1 cellular context compared by ENCODE assay signal in genomic region chr1:64986903-64987871, GRCh38.
TF ChIP-seq lines count a peak whose summit lies in the region.

No MANE protein-coding gene starts in this region.

TF ChIP-seq in HepG2, 621 proteins besides CTCF, POLR2A, EP300 and RAD21 (continued from another document and continues in another):
- TF ChIP-seq POLR2AphosphoS5 (IDR thresholded peaks at IDR 0.05; ENCODE audit: low read depth, low read length) = no peak
- TF ChIP-seq HOXA3 (CRISPR knock-in tag; IDR thresholded peaks at IDR 0.05) = no peak; the same call in 1 of the 2 replicates
- TF ChIP-seq CENPX (CRISPR knock-in tag; IDR thresholded peaks at IDR 0.05) = no peak
- TF ChIP-seq RFX5 (IDR thresholded peaks at IDR 0.05; ENCODE audit: low read depth, low read length) = peak; percentile 92
- TF ChIP-seq PRMT3 (CRISPR knock-in tag; IDR thresholded peaks at IDR 0.05; ENCODE audit: borderline replicate concordance, low read depth) = no peak
- TF ChIP-seq HOXA9 (CRISPR knock-in tag; IDR thresholded peaks at IDR 0.05; ENCODE audit: borderline replicate concordance) = 0 out of 2 replicates have a peak, but pooled peaks have one; percentile 24
- TF ChIP-seq FOXA1 (IDR thresholded peaks at IDR 0.05) = peak; percentile 50; the same call in 1 of the 2 replicates
- TF ChIP-seq FOXA1 (CRISPR knock-in tag; IDR thresholded peaks at IDR 0.05) = peak; percentile 91
- TF ChIP-seq ZNF619 (CRISPR knock-in tag; IDR thresholded peaks at IDR 0.05) = no peak
- TF ChIP-seq TOE1 (CRISPR knock-in tag; IDR thresholded peaks at IDR 0.05) = no peak
- TF ChIP-seq, protein P1, sequence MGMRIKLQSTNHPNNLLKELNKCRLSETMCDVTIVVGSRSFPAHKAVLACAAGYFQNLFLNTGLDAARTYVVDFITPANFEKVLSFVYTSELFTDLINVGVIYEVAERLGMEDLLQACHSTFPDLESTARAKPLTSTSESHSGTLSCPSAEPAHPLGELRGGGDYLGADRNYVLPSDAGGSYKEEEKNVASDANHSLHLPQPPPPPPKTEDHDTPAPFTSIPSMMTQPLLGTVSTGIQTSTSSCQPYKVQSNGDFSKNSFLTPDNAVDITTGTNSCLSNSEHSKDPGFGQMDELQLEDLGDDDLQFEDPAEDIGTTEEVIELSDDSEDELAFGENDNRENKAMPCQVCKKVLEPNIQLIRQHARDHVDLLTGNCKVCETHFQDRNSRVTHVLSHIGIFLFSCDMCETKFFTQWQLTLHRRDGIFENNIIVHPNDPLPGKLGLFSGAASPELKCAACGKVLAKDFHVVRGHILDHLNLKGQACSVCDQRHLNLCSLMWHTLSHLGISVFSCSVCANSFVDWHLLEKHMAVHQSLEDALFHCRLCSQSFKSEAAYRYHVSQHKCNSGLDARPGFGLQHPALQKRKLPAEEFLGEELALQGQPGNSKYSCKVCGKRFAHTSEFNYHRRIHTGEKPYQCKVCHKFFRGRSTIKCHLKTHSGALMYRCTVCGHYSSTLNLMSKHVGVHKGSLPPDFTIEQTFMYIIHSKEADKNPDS (CRISPR knock-in tag; IDR thresholded peaks at IDR 0.05) = no peak
- TF ChIP-seq HOXA7 (CRISPR knock-in tag; IDR thresholded peaks at IDR 0.05) = no peak
- TF ChIP-seq ZBTB7A (CRISPR knock-in tag; IDR thresholded peaks at IDR 0.05) = no peak
- TF ChIP-seq, protein P2, sequence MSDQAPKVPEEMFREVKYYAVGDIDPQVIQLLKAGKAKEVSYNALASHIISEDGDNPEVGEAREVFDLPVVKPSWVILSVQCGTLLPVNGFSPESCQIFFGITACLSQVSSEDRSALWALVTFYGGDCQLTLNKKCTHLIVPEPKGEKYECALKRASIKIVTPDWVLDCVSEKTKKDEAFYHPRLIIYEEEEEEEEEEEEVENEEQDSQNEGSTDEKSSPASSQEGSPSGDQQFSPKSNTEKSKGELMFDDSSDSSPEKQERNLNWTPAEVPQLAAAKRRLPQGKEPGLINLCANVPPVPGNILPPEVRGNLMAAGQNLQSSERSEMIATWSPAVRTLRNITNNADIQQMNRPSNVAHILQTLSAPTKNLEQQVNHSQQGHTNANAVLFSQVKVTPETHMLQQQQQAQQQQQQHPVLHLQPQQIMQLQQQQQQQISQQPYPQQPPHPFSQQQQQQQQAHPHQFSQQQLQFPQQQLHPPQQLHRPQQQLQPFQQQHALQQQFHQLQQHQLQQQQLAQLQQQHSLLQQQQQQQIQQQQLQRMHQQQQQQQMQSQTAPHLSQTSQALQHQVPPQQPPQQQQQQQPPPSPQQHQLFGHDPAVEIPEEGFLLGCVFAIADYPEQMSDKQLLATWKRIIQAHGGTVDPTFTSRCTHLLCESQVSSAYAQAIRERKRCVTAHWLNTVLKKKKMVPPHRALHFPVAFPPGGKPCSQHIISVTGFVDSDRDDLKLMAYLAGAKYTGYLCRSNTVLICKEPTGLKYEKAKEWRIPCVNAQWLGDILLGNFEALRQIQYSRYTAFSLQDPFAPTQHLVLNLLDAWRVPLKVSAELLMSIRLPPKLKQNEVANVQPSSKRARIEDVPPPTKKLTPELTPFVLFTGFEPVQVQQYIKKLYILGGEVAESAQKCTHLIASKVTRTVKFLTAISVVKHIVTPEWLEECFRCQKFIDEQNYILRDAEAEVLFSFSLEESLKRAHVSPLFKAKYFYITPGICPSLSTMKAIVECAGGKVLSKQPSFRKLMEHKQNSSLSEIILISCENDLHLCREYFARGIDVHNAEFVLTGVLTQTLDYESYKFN (CRISPR knock-in tag; conservative IDR thresholded peaks at IDR 0.05) = peak; percentile 76
- peak; percentile 86 for TF ChIP-seq FOSL2 (CRISPR knock-in tag; IDR thresholded peaks at IDR 0.05)
- peak; percentile 64; the same call in 1 of the 2 replicates for TF ChIP-seq SIX1 (CRISPR knock-in tag; IDR thresholded peaks at IDR 0.05; ENCODE audit: borderline replicate concordance)
- TF ChIP-seq NR3C1 (CRISPR knock-in tag; IDR thresholded peaks at IDR 0.05) = no peak
- TF ChIP-seq SRF (IDR thresholded peaks at IDR 0.05; ENCODE audit: low read depth, low read length) = no peak
- TF ChIP-seq PHF20 (CRISPR knock-in tag; IDR thresholded peaks at IDR 0.05) = no peak
- TF ChIP-seq BCLAF1 (IDR thresholded peaks at IDR 0.05) = no peak
- TF ChIP-seq ZNF292 (CRISPR knock-in tag; IDR thresholded peaks at IDR 0.05; ENCODE audit: borderline replicate concordance, low read depth) = no peak
- no peak for TF ChIP-seq ZNF530 (CRISPR knock-in tag; IDR thresholded peaks at IDR 0.05; ENCODE audit: low read depth)
- TF ChIP-seq TRIM24 (CRISPR knock-in tag; IDR thresholded peaks at IDR 0.05) = peak; percentile 75; the same call in 1 of the 2 replicates
- TF ChIP-seq, protein P3, sequence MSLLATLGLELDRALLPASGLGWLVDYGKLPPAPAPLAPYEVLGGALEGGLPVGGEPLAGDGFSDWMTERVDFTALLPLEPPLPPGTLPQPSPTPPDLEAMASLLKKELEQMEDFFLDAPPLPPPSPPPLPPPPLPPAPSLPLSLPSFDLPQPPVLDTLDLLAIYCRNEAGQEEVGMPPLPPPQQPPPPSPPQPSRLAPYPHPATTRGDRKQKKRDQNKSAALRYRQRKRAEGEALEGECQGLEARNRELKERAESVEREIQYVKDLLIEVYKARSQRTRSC (CRISPR knock-in tag; IDR thresholded peaks at IDR 0.05; ENCODE audit: low read depth) = no peak
- TF ChIP-seq AGO2 (optimal IDR thresholded peaks at IDR 0.05; ENCODE audit: low read depth, low read length) = no peak
- TF ChIP-seq, protein P4, sequence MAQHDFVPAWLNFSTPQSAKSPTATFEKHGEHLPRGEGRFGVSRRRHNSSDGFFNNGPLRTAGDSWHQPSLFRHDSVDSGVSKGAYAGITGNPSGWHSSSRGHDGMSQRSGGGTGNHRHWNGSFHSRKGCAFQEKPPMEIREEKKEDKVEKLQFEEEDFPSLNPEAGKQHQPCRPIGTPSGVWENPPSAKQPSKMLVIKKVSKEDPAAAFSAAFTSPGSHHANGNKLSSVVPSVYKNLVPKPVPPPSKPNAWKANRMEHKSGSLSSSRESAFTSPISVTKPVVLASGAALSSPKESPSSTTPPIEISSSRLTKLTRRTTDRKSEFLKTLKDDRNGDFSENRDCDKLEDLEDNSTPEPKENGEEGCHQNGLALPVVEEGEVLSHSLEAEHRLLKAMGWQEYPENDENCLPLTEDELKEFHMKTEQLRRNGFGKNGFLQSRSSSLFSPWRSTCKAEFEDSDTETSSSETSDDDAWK (CRISPR knock-in tag; IDR thresholded peaks at IDR 0.05) = no peak
- TF ChIP-seq TP53 (CRISPR knock-in tag; conservative IDR thresholded peaks at IDR 0.05) = no peak
- peak; percentile 51; the same call in 1 of the 2 replicates for TF ChIP-seq RXRA (CRISPR knock-in tag; IDR thresholded peaks at IDR 0.05)
- TF ChIP-seq HNRNPL (IDR thresholded peaks at IDR 0.05; ENCODE audit: low read depth, low read length) = no peak
- peak; percentile 76; the same call in 1 of the 2 replicates for TF ChIP-seq GATA4 (IDR thresholded peaks at IDR 0.05; ENCODE audit: borderline replicate concordance, low read depth)
- peak; percentile 95 for TF ChIP-seq CEBPG (CRISPR knock-in tag; IDR thresholded peaks at IDR 0.05)
- TF ChIP-seq, protein P5, sequence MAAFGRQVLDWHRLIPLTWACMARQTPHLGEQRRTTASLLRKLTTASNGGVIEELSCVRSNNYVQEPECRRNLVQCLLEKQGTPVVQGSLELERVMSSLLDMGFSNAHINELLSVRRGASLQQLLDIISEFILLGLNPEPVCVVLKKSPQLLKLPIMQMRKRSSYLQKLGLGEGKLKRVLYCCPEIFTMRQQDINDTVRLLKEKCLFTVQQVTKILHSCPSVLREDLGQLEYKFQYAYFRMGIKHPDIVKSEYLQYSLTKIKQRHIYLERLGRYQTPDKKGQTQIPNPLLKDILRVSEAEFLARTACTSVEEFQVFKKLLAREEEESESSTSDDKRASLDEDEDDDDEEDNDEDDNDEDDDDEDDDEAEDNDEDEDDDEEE (CRISPR knock-in tag; IDR thresholded peaks at IDR 0.05) = no peak
- TF ChIP-seq YEATS4 (CRISPR knock-in tag; IDR thresholded peaks at IDR 0.05; ENCODE audit: borderline replicate concordance) = no peak
- no peak for TF ChIP-seq ZNF746 (CRISPR knock-in tag; IDR thresholded peaks at IDR 0.05)
- no peak for TF ChIP-seq SETDB1 (CRISPR knock-in tag; IDR thresholded peaks at IDR 0.05; ENCODE audit: borderline replicate concordance)
- no peak for TF ChIP-seq REL (CRISPR knock-in tag; conservative IDR thresholded peaks at IDR 0.05)
- TF ChIP-seq, protein P6, sequence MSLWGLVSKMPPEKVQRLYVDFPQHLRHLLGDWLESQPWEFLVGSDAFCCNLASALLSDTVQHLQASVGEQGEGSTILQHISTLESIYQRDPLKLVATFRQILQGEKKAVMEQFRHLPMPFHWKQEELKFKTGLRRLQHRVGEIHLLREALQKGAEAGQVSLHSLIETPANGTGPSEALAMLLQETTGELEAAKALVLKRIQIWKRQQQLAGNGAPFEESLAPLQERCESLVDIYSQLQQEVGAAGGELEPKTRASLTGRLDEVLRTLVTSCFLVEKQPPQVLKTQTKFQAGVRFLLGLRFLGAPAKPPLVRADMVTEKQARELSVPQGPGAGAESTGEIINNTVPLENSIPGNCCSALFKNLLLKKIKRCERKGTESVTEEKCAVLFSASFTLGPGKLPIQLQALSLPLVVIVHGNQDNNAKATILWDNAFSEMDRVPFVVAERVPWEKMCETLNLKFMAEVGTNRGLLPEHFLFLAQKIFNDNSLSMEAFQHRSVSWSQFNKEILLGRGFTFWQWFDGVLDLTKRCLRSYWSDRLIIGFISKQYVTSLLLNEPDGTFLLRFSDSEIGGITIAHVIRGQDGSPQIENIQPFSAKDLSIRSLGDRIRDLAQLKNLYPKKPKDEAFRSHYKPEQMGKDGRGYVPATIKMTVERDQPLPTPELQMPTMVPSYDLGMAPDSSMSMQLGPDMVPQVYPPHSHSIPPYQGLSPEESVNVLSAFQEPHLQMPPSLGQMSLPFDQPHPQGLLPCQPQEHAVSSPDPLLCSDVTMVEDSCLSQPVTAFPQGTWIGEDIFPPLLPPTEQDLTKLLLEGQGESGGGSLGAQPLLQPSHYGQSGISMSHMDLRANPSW (CRISPR knock-in tag; IDR thresholded peaks at IDR 0.05; ENCODE audit: borderline replicate concordance) = no peak
- no peak for TF ChIP-seq MBD4 (IDR thresholded peaks at IDR 0.05; ENCODE audit: borderline replicate concordance, low read length)
- no peak for TF ChIP-seq SCMH1 (CRISPR knock-in tag; IDR thresholded peaks at IDR 0.05; ENCODE audit: borderline replicate concordance)
- no peak; the same call in 1 of the 2 replicates for TF ChIP-seq ZNF350 (CRISPR knock-in tag; IDR thresholded peaks at IDR 0.05; ENCODE audit: borderline replicate concordance, low read depth)
- TF ChIP-seq NR2F2 (IDR thresholded peaks at IDR 0.05; ENCODE audit: borderline replicate concordance, low read depth) = peak; percentile 75; the same call in 1 of the 2 replicates
- TF ChIP-seq FOXK2 (IDR thresholded peaks at IDR 0.05) = no peak
- TF ChIP-seq ZSCAN5A (CRISPR knock-in tag; IDR thresholded peaks at IDR 0.05; ENCODE audit: borderline replicate concordance) = no peak; the same call in 1 of the 2 replicates
- no peak for TF ChIP-seq PAX8 (CRISPR knock-in tag; IDR thresholded peaks at IDR 0.05; ENCODE audit: borderline replicate concordance)
- no peak for TF ChIP-seq TSC22D2 (CRISPR knock-in tag; IDR thresholded peaks at IDR 0.05; ENCODE audit: borderline replicate concordance)
- TF ChIP-seq ZNF383 (CRISPR knock-in tag; IDR thresholded peaks at IDR 0.05; ENCODE audit: borderline replicate concordance) = no peak
- no peak for TF ChIP-seq ZNF800 (CRISPR knock-in tag; IDR thresholded peaks at IDR 0.05)
- TF ChIP-seq ZNF547 (CRISPR knock-in tag; IDR thresholded peaks at IDR 0.05) = no peak
